In the genomic region with DNA sequence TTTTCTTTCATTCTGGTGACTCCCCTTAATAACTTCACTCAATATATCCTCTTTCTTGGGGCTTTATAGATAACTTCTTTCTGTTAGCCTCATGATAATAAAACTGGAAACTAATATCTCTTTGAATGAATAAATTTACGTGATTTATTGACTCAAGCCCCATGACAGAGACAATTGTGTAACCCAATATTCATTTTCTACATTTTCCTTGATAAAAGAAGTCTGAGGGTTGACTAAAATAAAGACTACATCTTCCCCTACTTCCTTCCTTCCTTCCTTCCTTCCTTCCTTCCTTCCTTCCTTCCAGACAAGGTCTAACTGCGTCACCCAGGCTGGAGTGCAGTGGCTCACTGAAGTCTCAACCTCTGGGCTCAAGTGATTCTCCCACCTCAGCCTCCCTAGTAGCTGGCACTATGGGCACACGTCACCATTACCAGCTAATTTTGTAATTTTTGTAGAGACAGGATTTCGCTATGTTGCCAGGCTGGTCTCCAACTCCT, we compare ENCODE assay signal across 31 cellular contexts.
"Had no signal": no experiment of that assay in that cellular context is flagged by ENCODE, and none has a peak within 500 bp of the region (broad histone marks: within the 10 kb centered on the region; RNA-seq: fewer than 3 reads in every experiment).

No MANE protein-coding gene starts in this region.

- FAIRE-seq: endometrium, kidney had no signal

- H3K79me2 ChIP-seq: hepatocyte had no signal

- H3K9me3 ChIP-seq: colonic mucosa, esophagus squamous epithelium, gastrocnemius medialis, lower lobe of right lung, mucosa of descending colon had no signal

- H3K4me2 ChIP-seq: hepatocyte had no signal

- DNase-seq: colonic mucosa; cortex of kidney; effector CD8-positive, alpha-beta T cell; effector memory CD8-positive, alpha-beta T cell; endodermal cell; erythroblast; esophagus squamous epithelium; foreskin fibroblast; foreskin melanocyte; gastrocnemius medialis; glutamatergic neuron; head of caudate nucleus; hypothalamus; immature natural killer cell; islet precursor cell; kidney; kidney glomerular epithelial cell; left colon; left ventricle myocardium superior; lower lobe of right lung; mesenchymal stem cell; mucosa of descending colon; naive B cell; naive thymus-derived CD8-positive, alpha-beta T cell had no signal

- H3K4me3 ChIP-seq: colonic mucosa, esophagus squamous epithelium, gastrocnemius medialis, hepatocyte, lower lobe of right lung, mucosa of descending colon had no signal

- H3K4me1 ChIP-seq: colonic mucosa, esophagus squamous epithelium, gastrocnemius medialis, lower lobe of right lung had no signal

- H3K27ac ChIP-seq: colonic mucosa, epithelial cell of prostate, esophagus squamous epithelium, gastrocnemius medialis, hepatocyte, lower lobe of right lung had no signal

- H3K4me3 Mint-ChIP-seq: dendritic cell treated with granulocyte-macrophage colony-stimulating factor and Interleukin-4, amounts not matched to agents 40 ng/mL and 50 ng/mL, for 4 days; effector memory CD8-positive, alpha-beta T cell; endodermal cell; immature natural killer cell; mesothelial cell of epicardium; naive B cell; naive thymus-derived CD8-positive, alpha-beta T cell had no signal

- H3K4me1 Mint-ChIP-seq: immature natural killer cell; naive B cell; naive thymus-derived CD8-positive, alpha-beta T cell had no signal

- H3K27ac Mint-ChIP-seq: dendritic cell treated with granulocyte-macrophage colony-stimulating factor and Interleukin-4, amounts not matched to agents 40 ng/mL and 50 ng/mL, for 4 days; effector memory CD8-positive, alpha-beta T cell; endodermal cell; immature natural killer cell; mesothelial cell of epicardium; naive B cell; naive thymus-derived CD8-positive, alpha-beta T cell had no signal

- H3K9me3 Mint-ChIP-seq: endodermal cell, mesothelial cell of epicardium had no signal

- H3K27me3 ChIP-seq: colonic mucosa, esophagus squamous epithelium, gastrocnemius medialis, hepatocyte had no signal

- H3K36me3 Mint-ChIP-seq: immature natural killer cell; mesothelial cell of epicardium; naive B cell; naive thymus-derived CD8-positive, alpha-beta T cell had no signal

- H3K27me3 Mint-ChIP-seq: dendritic cell treated with granulocyte-macrophage colony-stimulating factor and Interleukin-4, amounts not matched to agents 40 ng/mL and 50 ng/mL, for 4 days; effector memory CD8-positive, alpha-beta T cell; naive B cell had no signal

- H3K36me3 ChIP-seq: colonic mucosa, esophagus squamous epithelium, gastrocnemius medialis, lower lobe of right lung had no signal

- H2AFZ ChIP-seq: hepatocyte had no signal

- ATAC-seq: effector memory CD8-positive, alpha-beta T cell; esophagus mucosa; gastrocnemius medialis; left colon; left lobe of liver; left ventricle myocardium superior; lower lobe of right lung; mucosa of descending colon; naive thymus-derived CD8-positive, alpha-beta T cell had no signal
